Comparison of ENCODE assay signal across 8 cellular contexts in genomic region chr7:76302299-76303056, GRCh38. TPM values are rescaled to one million over a fixed set of nuclear protein-coding genes. Genes with fewer than 3 reads are reported as not detected.
A peak's percentile ranks its signal among the peaks of the same experiment; 100 is the strongest.
DNase-seq lines count a peak whose midpoint lies in the region; ATAC-seq and TF ChIP-seq lines count a peak whose summit lies in the region.

Gene HSPB1, plus strand, starts transcription at chr7:76302673. Its CDS starts 40 bp downstream, at chr7:76302713.

- H3K4me3 ChIP-seq in GM23338 (peak within 1 kb of the TSS; percentile 81), adipocyte (ENCODE audit: low read length) (peak within 1 kb of the TSS; percentile 93), osteoblast (ENCODE audit: insufficient read depth, low read length) (peak within 1 kb of the TSS; percentile 95), vagina (peak within 1 kb of the TSS; percentile 84 to 90)

- peaks cover 13% of the 10 kb centered on the region for H3K27me3 ChIP-seq in GM23338 (ENCODE audit: insufficient read depth)
- no peaks in the 10 kb centered on the region for H3K27me3 ChIP-seq in adipocyte (replicated peaks; ENCODE audit: control insufficient read depth, insufficient read depth, low read length)
- H3K27me3 ChIP-seq in osteoblast (ENCODE audit: insufficient read depth, low read length), result no peaks in the 10 kb centered on the region
- H3K27me3 ChIP-seq in vagina, result no peaks in the 10 kb centered on the region

- H2AFZ ChIP-seq in GM23338, result peak within 1 kb of the TSS; percentile 88
- H2AFZ ChIP-seq in osteoblast (ENCODE audit: low read length), result peak within 1 kb of the TSS; percentile 77

- H3K4me2 ChIP-seq in GM23338, result peak within 1 kb of the TSS; percentile 92
- peak within 1 kb of the TSS; percentile 82 for H3K4me2 ChIP-seq in osteoblast (ENCODE audit: insufficient read depth, low read length)

- H3K27ac ChIP-seq in GM23338 (ENCODE audit: low read depth), result no peak within 1 kb of the TSS
- peak within 1 kb of the TSS; percentile 76 for H3K27ac ChIP-seq in osteoblast (ENCODE audit: low read depth, low read length)
- peak within 1 kb of the TSS; percentile 100 for H3K27ac ChIP-seq in vagina

- H4K20me1 ChIP-seq in GM23338 (replicated peaks; ENCODE audit: insufficient read depth) (no peaks in the 10 kb centered on the region), osteoblast (ENCODE audit: insufficient read depth, low read length) (peaks cover 11% of the 10 kb centered on the region)

- H3K4me1 ChIP-seq in GM23338 (ENCODE audit: insufficient read depth), result peaks cover 17% of the 10 kb centered on the region; the same call in 1 of the 2 replicates
- H3K4me1 ChIP-seq in adipocyte (ENCODE audit: control insufficient read depth, insufficient read depth, low read length), result peaks cover 36% of the 10 kb centered on the region
- H3K4me1 ChIP-seq in osteoblast (ENCODE audit: insufficient read depth, low read length), result peaks cover 13% of the 10 kb centered on the region
- peaks cover 58% of the 10 kb centered on the region for H3K4me1 ChIP-seq in vagina

- intact Hi-C loops in Right ventricle myocardium inferior (cut with DNase I) (loop anchor here (10.0 kb wide), 1 partner anchor 52 kb away; the partner anchor contains the start of gene YWHAG), vagina (cut with DNase I) (no loop called here)

- H3K27ac Mint-ChIP-seq in GM23338, result no peak within 1 kb of the TSS; the same call in 1 of the 2 replicates

- H3F3A ChIP-seq in GM23338 (replicated peaks; ENCODE audit: low read depth), result peaks cover 20% of the 10 kb centered on the region; the same call in 1 of the 2 replicates

- H3K9me2 ChIP-seq in GM23338 (ENCODE audit: insufficient read depth), result no peaks in the 10 kb centered on the region

- H3K9me3 ChIP-seq in adipocyte (ENCODE audit: control insufficient read depth, low read length), result no peaks in the 10 kb centered on the region
- H3K9me3 ChIP-seq in osteoblast (ENCODE audit: low read depth, low read length), result no peaks in the 10 kb centered on the region
- no peaks in the 10 kb centered on the region for H3K9me3 ChIP-seq in vagina

- peak within 1 kb of the TSS; percentile 80 for H3K4me3 Mint-ChIP-seq in GM23338

- peaks cover 5% of the 10 kb centered on the region; the same call in 2 of the 3 replicates for H3K9me3 Mint-ChIP-seq in GM23338

- H3K9ac ChIP-seq in adipocyte (ENCODE audit: low read length), result peak within 1 kb of the TSS; percentile 97

- TF ChIP-seq POLR2A in vagina (IDR thresholded peaks at IDR 0.05), result peak; percentile 75 to 92

- H3K36me3 Mint-ChIP-seq in GM23338 (ENCODE audit: low read depth), result peaks cover 7% of the 10 kb centered on the region

- ATAC-seq in GM23338 (peak; percentile 63), Right ventricle myocardium inferior (peak; percentile 88)

- peaks cover 32% of the 10 kb centered on the region for H3K27me3 Mint-ChIP-seq in GM23338 (ENCODE audit: insufficient read depth, low read depth, poor library complexity)

- H3K36me3 ChIP-seq in GM23338 (ENCODE audit: insufficient read depth) (no peaks in the 10 kb centered on the region), adipocyte (ENCODE audit: control insufficient read depth, insufficient read depth, low read length, severe bottlenecking) (peaks cover 10% of the 10 kb centered on the region), osteoblast (ENCODE audit: insufficient read depth, low read length) (peaks cover 13% of the 10 kb centered on the region), vagina (peaks cover 0 to 6% of the 10 kb centered on the region in 2 donors)

- H3K4me1 Mint-ChIP-seq in GM23338, result peaks cover 17% of the 10 kb centered on the region

- peak; percentile 97 for DNase-seq in DMS53 (lab: John Stamatoyannopoulos, UW)
- DNase-seq in GM23338 (ENCODE audit: low spot score), result peak; percentile 90
- DNase-seq in NCI-H1048 (lab: John Stamatoyannopoulos, UW), result peak; percentile 66
- DNase-seq in SKM-1 treated with dmso at 0.1 percent for 144 hours (lab: John Stamatoyannopoulos, UW; ENCODE audit: unreplicated experiment), result peak; percentile 71
- DNase-seq in adipocyte (ENCODE audit: low read depth), result peak; percentile 83
- DNase-seq in Right ventricle myocardium inferior (ENCODE audit: missing footprints), result peak; percentile 95
- DNase-seq in osteoblast (ENCODE audit: insufficient read length, low spot score, missing footprints), result peak; percentile 97
- no peak for DNase-seq in vagina (ENCODE audit: extremely low spot score in 2 of 2)

- TF ChIP-seq CTCF in GM23338 (conservative IDR thresholded peaks at IDR 0.05; ENCODE audit: low read depth in 2 of 2) (peak in 1 of 2 experiments; percentile 24; a peak in 1 of 4 replicates), osteoblast (IDR thresholded peaks at IDR 0.05; ENCODE audit: extremely low read depth, low read depth, low read length) (no peak), vagina (IDR thresholded peaks at IDR 0.05) (peak in 1 of 3 experiments; percentile 17)

- no peaks in the 10 kb centered on the region for H3K79me2 ChIP-seq in GM23338 (replicated peaks; ENCODE audit: insufficient read depth)
- H3K79me2 ChIP-seq in osteoblast (ENCODE audit: insufficient read depth, low read length), result peaks cover 6% of the 10 kb centered on the region

TF ChIP-seq in GM23338, 12 proteins besides CTCF, POLR2A, EP300 and RAD21:
- TF ChIP-seq POLR2AphosphoS5 (IDR thresholded peaks at IDR 0.05; ENCODE audit: low read depth) (peak; percentile 76), ZNF114 (CRISPR knock-in tag; IDR thresholded peaks at IDR 0.05) (no peak)

RNA-seq across cellular contexts. Expression of gene HSPB1, which starts in this region (rescaled TPM):
- 47.5 and 48.1 TPM in 2 replicates for total RNA-seq in GM23338 (2014; rRNA removed; shearing (Covaris generic))
- polyA plus RNA-seq in GM23338 (2016; fragmentation: Nextera tagmentation; extraction: Ambion mirVana), result 437 and 458 TPM in 2 replicates
- total RNA-seq in Right ventricle myocardium inferior (3,139 TPM), osteoblast (67.2 and 72.7 TPM in 2 replicates), vagina (3,606 TPM)

Comparison
In these comparisons a context has a peak if more than half of its experiments do, and no peak if none do; other contexts are left out.
1. RNA of gene HSPB1 (total RNA-seq): 3,606 TPM in vagina (single experiment) and 3,139 TPM in Right ventricle myocardium inferior (single experiment); 67.2 to 72.7 TPM in osteoblast and 47.5 to 48.1 TPM in GM23338; every median in the first group is over 10 times any median in the second.
2. DNase-seq: peak in DMS53 (single experiment), GM23338 (single experiment), NCI-H1048 (single experiment), SKM-1 treated with dmso at 0.1 percent for 144 hours (single experiment), adipocyte (single experiment), Right ventricle myocardium inferior (single experiment) and osteoblast (single experiment); none in vagina (0 of 2).
3. Peak in every context shown above with its lines, with median percentiles within 50 percentile points of each other: H3K4me3 ChIP-seq.